In genomic region chr1:240824238-240824637, GRCh38 we compare ENCODE assay signal across 17 cellular contexts.
DNase-seq lines count a peak whose midpoint lies in the region; ATAC-seq, FAIRE-seq and TF ChIP-seq lines count a peak whose summit lies in the region.
"Had no signal": no experiment of that assay in that cellular context is flagged by ENCODE, and none has a peak within 500 bp of the region (broad histone marks: within the 10 kb centered on the region; RNA-seq: fewer than 3 reads in every experiment).

No MANE protein-coding gene starts in this region.

- H3K79me2 ChIP-seq in DOHH2 (ENCODE audit: control insufficient read depth, low read length) = no peaks in the 10 kb centered on the region
- H3K79me2 ChIP-seq in PC-3 (ENCODE audit: low read length) = no peaks in the 10 kb centered on the region
- H3K79me2 ChIP-seq in H1 (ENCODE audit: control insufficient read depth in 1 of 2, insufficient read depth in 2 of 2, low read length in 2 of 2) = no peaks in the 10 kb centered on the region

- H3K27ac Mint-ChIP-seq in neural crest cell (ENCODE audit: unreplicated experiment) = peak overlapping the region; percentile 57
- no peak overlapping the region for H3K27ac Mint-ChIP-seq in T-helper 17 cell

- DNase-seq in PC-3 = no peak
- DNase-seq in H1 (ENCODE audit: low read depth in 1 of 2, low spot score in 2 of 2) = peak in 1 of 2 experiments; percentile 47
- no peak for DNase-seq in neural crest cell (ENCODE audit: low read depth, low spot score)
- no peak for DNase-seq in tibial nerve (ENCODE audit: low spot score in 2 of 2)
- DNase-seq in T-helper 17 cell = no peak
- DNase-seq: HCEC 1CT; NCI-H1105; NCI-H1694; NCI-H2081 treated with DMSO at 0.1 percent for 48 hours; NK-92 treated with Interleukin-12 subunit alpha and Interleukin-12 subunit beta, amount 100 ng/mL, for 24 hours; SIG-M5 had no signal

- H2BK15ac ChIP-seq in H1 (ENCODE audit: low read length) = no peak overlapping the region

- TF ChIP-seq POLR2A in H1 (IDR thresholded peaks at IDR 0.05; ENCODE audit: control extremely low read depth in 1 of 2, low read depth in 2 of 2, low read length in 2 of 2) (no peak), tibial nerve (IDR thresholded peaks at IDR 0.05) (no peak)

- no peak overlapping the region for H4K91ac ChIP-seq in H1 (replicated peaks; ENCODE audit: insufficient read length, low read length)

- TF ChIP-seq EP300 in H1 (IDR thresholded peaks at IDR 0.05; ENCODE audit: borderline replicate concordance in 1 of 2, low read depth in 2 of 2, low read length in 2 of 2) (no peak), tibial nerve (IDR thresholded peaks at IDR 0.05) (no peak)

- H2AK5ac ChIP-seq in H1 (ENCODE audit: low read depth, low read length) = no peak overlapping the region

- no peak overlapping the region for H3K4me3 ChIP-seq in DOHH2 (ENCODE audit: low read length)
- no peak overlapping the region for H3K4me3 ChIP-seq in PC-3 (ENCODE audit: low read length)
- no peak overlapping the region for H3K4me3 ChIP-seq in H1 (ENCODE audit: extremely low read depth in 1 of 4, insufficient read depth in 2 of 4, low read depth in 3 of 4, low read length in 4 of 4)
- H3K4me3 ChIP-seq in tibial nerve = no peak overlapping the region
- H3K4me3 ChIP-seq: BLaER1 treated with 17β-estradiol and CSF1 and Interleukin-3, amounts not matched to agents 10 nM and 100 nM; K562 had no signal

- 82% methylated on average over 9 of the region's 9 CpGs; no CpG with 5 or more reads in 1 of the 2 experiments for WGBS in H1 (ENCODE audit: extremely low coverage in 1 of 2, insufficient coverage in 1 of 2, insufficient read length in 1 of 2, insufficient replicate concordance in 2 of 2, low coverage in 1 of 2, low lambda C conversion rate in 2 of 2, missing lambda C conversion rate in 1 of 2), 2 experiments
- WGBS in tibial nerve, 2 donors = 83 to 84% methylated on average over 9 of the region's 9 CpGs

- H3K27ac ChIP-seq in DOHH2 (ENCODE audit: low read depth, low read length) (no peak overlapping the region), PC-3 (ENCODE audit: low read length) (no peak overlapping the region), H1 (ENCODE audit: low read depth, low read length) (no peak overlapping the region), tibial nerve (no peak overlapping the region)
- H3K27ac ChIP-seq: BLaER1 treated with 17β-estradiol and CSF1 and Interleukin-3, amounts not matched to agents 10 nM and 100 nM; RWPE1 had no signal

- no peak overlapping the region for H2BK5ac ChIP-seq in H1 (ENCODE audit: low read depth, low read length)

- H3K4me2 ChIP-seq in DOHH2 (ENCODE audit: low read length) (no peak overlapping the region), PC-3 (ENCODE audit: low read length) (no peak overlapping the region), H1 (ENCODE audit: insufficient read depth in 1 of 2, low read depth in 2 of 2, low read length in 2 of 2) (no peak overlapping the region)
- H3K4me2 ChIP-seq: BLaER1 treated with 17β-estradiol and CSF1 and Interleukin-3, amounts not matched to agents 10 nM and 100 nM had no signal

- peak; percentile 20 for TF ChIP-seq CTCF in DOHH2 (IDR thresholded peaks at IDR 0.05; ENCODE audit: low read depth, low read length, poor library complexity, severe bottlenecking)
- TF ChIP-seq CTCF in PC-3 (conservative IDR thresholded peaks at IDR 0.05; ENCODE audit: low read depth, low read length) = peak; percentile 46; the same call in 1 of the 2 replicates
- peak; percentile 25 to 49 (median 45); a peak in 3 of 4 replicates for TF ChIP-seq CTCF in H1 (IDR thresholded peaks at IDR 0.05; ENCODE audit: control extremely low read depth in 1 of 3, insufficient read depth in 1 of 3, low read depth in 1 of 3, low read length in 3 of 3)
- no peak for TF ChIP-seq CTCF in neural crest cell (conservative IDR thresholded peaks at IDR 0.05)
- no peak for TF ChIP-seq CTCF in tibial nerve (IDR thresholded peaks at IDR 0.05)

- no peak overlapping the region for H4K5ac ChIP-seq in H1 (ENCODE audit: insufficient read length, low read depth, low read length)

- no peak overlapping the region for H2BK12ac ChIP-seq in H1 (ENCODE audit: low read depth, low read length)

- no peak overlapping the region for H3K56ac ChIP-seq in H1 (replicated peaks; ENCODE audit: insufficient read length, low read depth, low read length)

- no peaks in the 10 kb centered on the region for H3K79me1 ChIP-seq in H1 (ENCODE audit: low read depth, low read length)

- CTCF ChIA-PET in PC-3 (lab: Charles Lee) = no interaction called here
- CTCF ChIA-PET in H1 (lab: Charles Lee; ENCODE audit: partially characterized antibody) = interaction anchor here (0.6 to 2.1 kb wide), 14 partner anchors 9 to 712 kb away, joined by 3 to 9 read pairs (median 4); no protein-coding TSS in a partner anchor

- H3K27me3 Mint-ChIP-seq in neural crest cell (ENCODE audit: low read depth) = no peaks in the 10 kb centered on the region
- peaks cover 10% of the 10 kb centered on the region for H3K27me3 Mint-ChIP-seq in T-helper 17 cell

- H3K9me3 ChIP-seq in DOHH2 (ENCODE audit: control insufficient read depth, insufficient read depth, low read length) (no peaks in the 10 kb centered on the region), PC-3 (ENCODE audit: low read length) (no peaks in the 10 kb centered on the region), H1 (ENCODE audit: insufficient read depth in 2 of 2, low read depth in 1 of 2, low read length in 1 of 2) (no peaks in the 10 kb centered on the region), tibial nerve (no peaks in the 10 kb centered on the region), T-helper 17 cell (ENCODE audit: control insufficient read depth, low read length, poor library complexity, severe bottlenecking) (no peaks in the 10 kb centered on the region)

- no peak for ATAC-seq in PC-3
- no peak for ATAC-seq in HG02938 (IDR thresholded peaks at IDR 0.05; ENCODE audit: unreplicated experiment)
- ATAC-seq in T-helper 17 cell = no peak
- ATAC-seq: K562 had no signal

- no peak overlapping the region for H4K8ac ChIP-seq in H1 (ENCODE audit: extremely low read depth, insufficient read depth, low read length)

- H3K36me3 ChIP-seq in DOHH2 (ENCODE audit: control insufficient read depth, low read length) (no peaks in the 10 kb centered on the region), PC-3 (ENCODE audit: low read depth, low read length) (no peaks in the 10 kb centered on the region), H1 (ENCODE audit: control insufficient read depth in 2 of 4, insufficient read depth in 4 of 4, low read length in 3 of 4) (no peaks in the 10 kb centered on the region), tibial nerve (no peaks in the 10 kb centered on the region)
- H3K36me3 ChIP-seq: BLaER1 treated with 17β-estradiol and CSF1 and Interleukin-3, amounts not matched to agents 10 nM and 100 nM had no signal

- H2AFZ ChIP-seq in PC-3 (ENCODE audit: low read length) (no peak overlapping the region), H1 (ENCODE audit: low read length) (no peak overlapping the region)

- no TSS peak for BruUV-seq in PC-3 (replicated peaks; lab: Mats Ljungman, UMichigan)

- H4K20me1 ChIP-seq in DOHH2 (ENCODE audit: control insufficient read depth, insufficient read depth, low read depth, low read length) (no peaks in the 10 kb centered on the region), PC-3 (ENCODE audit: low read length) (no peaks in the 10 kb centered on the region), H1 (replicated peaks in 1 of 2; ENCODE audit: control insufficient read depth in 1 of 2, insufficient read depth in 2 of 2, low read length in 2 of 2) (no peaks in the 10 kb centered on the region)
- H4K20me1 ChIP-seq: BLaER1 treated with 17β-estradiol and CSF1 and Interleukin-3, amounts not matched to agents 10 nM and 100 nM had no signal

- no peaks in the 10 kb centered on the region for H3K4me1 ChIP-seq in DOHH2 (ENCODE audit: control insufficient read depth, low read length)
- no peaks in the 10 kb centered on the region for H3K4me1 ChIP-seq in PC-3 (ENCODE audit: insufficient read depth, low read length)
- no peaks in the 10 kb centered on the region for H3K4me1 ChIP-seq in H1 (replicated peaks in 1 of 4; ENCODE audit: control insufficient read depth in 3 of 4, insufficient read depth in 4 of 4, low read length in 3 of 4)
- no peaks in the 10 kb centered on the region for H3K4me1 ChIP-seq in tibial nerve

- no peaks in the 10 kb centered on the region for H3K36me3 Mint-ChIP-seq in neural crest cell (ENCODE audit: low read depth)
- no peaks in the 10 kb centered on the region for H3K36me3 Mint-ChIP-seq in T-helper 17 cell (ENCODE audit: low read depth)

- POLR2A ChIA-PET in PC-3 (lab: Charles Lee; ENCODE audit: unreplicated experiment) = no interaction called here
- POLR2A ChIA-PET in H1 (lab: Charles Lee; ENCODE audit: partially characterized antibody) = no interaction called here

- intact Hi-C loops in PC-3 (cut with micrococcal nuclease) = loop anchor here (10.0 kb wide), 1 partner anchor 309 kb away; no protein-coding TSS in a partner anchor

- H3K27me3 ChIP-seq in DOHH2 (ENCODE audit: control insufficient read depth, low read length) = no peaks in the 10 kb centered on the region
- no peaks in the 10 kb centered on the region for H3K27me3 ChIP-seq in PC-3 (ENCODE audit: low read length)
- no peaks in the 10 kb centered on the region for H3K27me3 ChIP-seq in H1 (replicated peaks in 1 of 4; ENCODE audit: control insufficient read depth in 3 of 4, extremely low read depth in 1 of 4, insufficient read depth in 3 of 4, low read length in 3 of 4)
- H3K27me3 ChIP-seq in tibial nerve = no peaks in the 10 kb centered on the region
- H3K27me3 ChIP-seq: BLaER1 treated with 17β-estradiol and CSF1 and Interleukin-3, amounts not matched to agents 10 nM and 100 nM had no signal

- H3K9ac ChIP-seq in PC-3 (ENCODE audit: low read length) = no peak overlapping the region
- no peak overlapping the region for H3K9ac ChIP-seq in H1 (replicated peaks in 1 of 4; ENCODE audit: extremely low read depth in 1 of 4, low read depth in 3 of 4, low read length in 3 of 4)
- H3K9ac ChIP-seq: BLaER1 treated with 17β-estradiol and CSF1 and Interleukin-3, amounts not matched to agents 10 nM and 100 nM had no signal

- H3F3A ChIP-seq in DOHH2 (ENCODE audit: control insufficient read depth, insufficient read depth) = no peaks in the 10 kb centered on the region
- H3F3A ChIP-seq in PC-3 (ENCODE audit: low read length, unreplicated experiment) = no peaks in the 10 kb centered on the region

- H3K4me1 Mint-ChIP-seq in neural crest cell = no peaks in the 10 kb centered on the region
- no peaks in the 10 kb centered on the region for H3K4me1 Mint-ChIP-seq in T-helper 17 cell

- H3K9me3 Mint-ChIP-seq in neural crest cell = peaks cover 2% of the 10 kb centered on the region

- no peak for FAIRE-seq in H1 (lab: Jason Lieb, UNC)
- FAIRE-seq: D721Med, K562 had no signal

- no peak overlapping the region for H2BK120ac ChIP-seq in H1 (replicated peaks; ENCODE audit: low read depth, low read length)

- no peak overlapping the region for H2BK20ac ChIP-seq in H1 (ENCODE audit: low read length)

- H3K23me2 ChIP-seq in H1 (ENCODE audit: low read depth, low read length) = no peaks in the 10 kb centered on the region

- H3K14ac ChIP-seq in H1 (ENCODE audit: insufficient read length) = no peak overlapping the region

- H3K4me3 Mint-ChIP-seq in neural crest cell (no peak overlapping the region), T-helper 17 cell (no peak overlapping the region)

- no peak overlapping the region for H3K23ac ChIP-seq in H1 (ENCODE audit: insufficient read length)

- H3K4ac ChIP-seq in H1 (replicated peaks; ENCODE audit: insufficient read length, low read depth, low read length) = no peak overlapping the region

- peak in 1 of 2 experiments; percentile 16; a peak in 1 of 4 replicates for TF ChIP-seq RAD21 in H1 (IDR thresholded peaks at IDR 0.05 in 1 of 2, conservative IDR thresholded peaks at IDR 0.05 in 1 of 2; ENCODE audit: low read depth in 2 of 2, low read length in 2 of 2)

- H3K9me2 ChIP-seq in DOHH2 (replicated peaks; ENCODE audit: control insufficient read depth, low read length) (no peaks in the 10 kb centered on the region), PC-3 (replicated peaks; ENCODE audit: low read length) (no peaks in the 10 kb centered on the region)

- H3K18ac ChIP-seq in H1 (ENCODE audit: extremely low read depth, low read length) = no peak overlapping the region

Comparison
In these comparisons a context has a peak if more than half of its experiments do, and no peak if none do; other contexts are left out.
1. CTCF ChIP-seq: peak in DOHH2 (single experiment), PC-3 (single experiment) and H1 (3 of 3); none in neural crest cell (single experiment) and tibial nerve (0 of 5).